In the genomic region with DNA sequence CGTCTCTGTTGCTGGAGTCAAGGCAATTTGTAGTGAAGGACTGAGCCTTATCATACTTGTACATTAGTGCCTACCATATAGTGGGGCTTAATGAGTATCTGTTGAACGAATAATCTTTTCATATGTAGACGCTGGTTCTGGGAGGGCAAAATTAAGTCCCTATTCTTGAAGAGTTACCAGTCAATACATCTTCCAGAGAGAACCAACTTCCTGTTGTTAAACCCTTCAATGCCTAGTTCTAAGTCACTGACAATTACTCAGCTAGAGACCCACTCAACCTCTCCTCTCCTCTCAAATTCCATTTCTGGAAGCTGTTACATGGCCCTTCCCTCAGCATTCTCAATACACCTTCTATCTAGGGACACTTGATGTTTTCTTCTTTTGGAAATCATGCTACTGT, we compare ENCODE assay signal across 8 cellular contexts. TPM values are rescaled to one million over a fixed set of nuclear protein-coding genes. Genes with fewer than 3 reads are reported as not detected.
DNase-seq lines count a peak whose midpoint lies in the region; ATAC-seq and TF ChIP-seq lines count a peak whose summit lies in the region.

No MANE protein-coding gene starts in this region.

- H3K9me2 ChIP-seq in OCI-LY1 (ENCODE audit: low read depth, low read length) = no peaks in the 10 kb centered on the region

- H3K4me3 ChIP-seq in OCI-LY1 (ENCODE audit: low read depth, low read length, poor library complexity, severe bottlenecking) (peak overlapping the region; percentile 84), osteoblast (ENCODE audit: insufficient read depth, low read length) (peak overlapping the region; percentile 97)
- H3K4me3 ChIP-seq in effector memory CD4-positive, alpha-beta T cell (ENCODE audit: insufficient read depth, low read depth, low read length, poor library complexity, severe bottlenecking) = peak overlapping the region; percentile 68

- no peaks in the 10 kb centered on the region for H3K9me3 ChIP-seq in OCI-LY1 (ENCODE audit: low read length)
- H3K9me3 ChIP-seq in effector memory CD4-positive, alpha-beta T cell (ENCODE audit: control insufficient read depth, low read length) = no peaks in the 10 kb centered on the region
- H3K9me3 ChIP-seq in osteoblast (ENCODE audit: low read depth, low read length) = no peaks in the 10 kb centered on the region

- no peak overlapping the region for H2AFZ ChIP-seq in OCI-LY1 (ENCODE audit: low read length)
- H2AFZ ChIP-seq in osteoblast (ENCODE audit: low read length) = peak overlapping the region; percentile 96

- H3K9ac ChIP-seq in OCI-LY1 (ENCODE audit: low read length) = peak overlapping the region; percentile 84

- H3K36me3 ChIP-seq in OCI-LY1 (ENCODE audit: insufficient read depth, low read length) = no peaks in the 10 kb centered on the region
- no peaks in the 10 kb centered on the region for H3K36me3 ChIP-seq in effector memory CD4-positive, alpha-beta T cell (ENCODE audit: control insufficient read depth, insufficient read depth, low read length)
- H3K36me3 ChIP-seq in osteoblast (ENCODE audit: insufficient read depth, low read length) = no peaks in the 10 kb centered on the region

- H4K20me1 ChIP-seq in OCI-LY1 (ENCODE audit: insufficient read depth, low read length) (no peaks in the 10 kb centered on the region), osteoblast (ENCODE audit: insufficient read depth, low read length) (peaks cover 16% of the 10 kb centered on the region)

- peak overlapping the region; percentile 91 for H3K27ac ChIP-seq in OCI-LY1 (ENCODE audit: low read depth, low read length, poor library complexity, severe bottlenecking)
- peak overlapping the region; percentile 86 for H3K27ac ChIP-seq in effector memory CD4-positive, alpha-beta T cell (ENCODE audit: insufficient read depth, low read length, poor library complexity, severe bottlenecking)
- peak overlapping the region; percentile 76 for H3K27ac ChIP-seq in osteoblast (ENCODE audit: low read depth, low read length)

- no peak for TF ChIP-seq CTCF in OCI-LY1 (IDR thresholded peaks at IDR 0.05; ENCODE audit: low read length)
- TF ChIP-seq CTCF in osteoblast (IDR thresholded peaks at IDR 0.05; ENCODE audit: extremely low read depth, low read depth, low read length) = no peak

- H3F3A ChIP-seq in OCI-LY1 (ENCODE audit: insufficient read depth, low read length) = no peaks in the 10 kb centered on the region

- peak; percentile 26 for DNase-seq in NCI-H510A treated with DMSO at 0.1 percent for 48 hours (lab: John Stamatoyannopoulos, UW)
- DNase-seq in NCI-H510A (lab: John Stamatoyannopoulos, UW) = no peak
- DNase-seq in effector memory CD4-positive, alpha-beta T cell = no peak
- DNase-seq in osteoblast (ENCODE audit: insufficient read length, low spot score, missing footprints) = no peak
- DNase-seq in foreskin melanocyte = no peak

- peaks cover 31% of the 10 kb centered on the region for H3K4me1 ChIP-seq in OCI-LY1 (ENCODE audit: insufficient read depth, low read length, severe bottlenecking)
- peaks cover 12% of the 10 kb centered on the region for H3K4me1 ChIP-seq in effector memory CD4-positive, alpha-beta T cell (ENCODE audit: control insufficient read depth, insufficient read depth, low read length, poor library complexity, severe bottlenecking)
- H3K4me1 ChIP-seq in osteoblast (ENCODE audit: insufficient read depth, low read length) = peaks cover 10% of the 10 kb centered on the region

- H3K27me3 ChIP-seq in OCI-LY1 (ENCODE audit: insufficient read depth, low read length) (no peaks in the 10 kb centered on the region), osteoblast (ENCODE audit: insufficient read depth, low read length) (no peaks in the 10 kb centered on the region)
- no peaks in the 10 kb centered on the region for H3K27me3 ChIP-seq in effector memory CD4-positive, alpha-beta T cell (replicated peaks; ENCODE audit: control insufficient read depth, insufficient read depth, low read length, poor library complexity, severe bottlenecking)

- peaks cover 40% of the 10 kb centered on the region for H3K79me2 ChIP-seq in OCI-LY1 (ENCODE audit: insufficient read depth, low read length)
- H3K79me2 ChIP-seq in osteoblast (ENCODE audit: insufficient read depth, low read length) = peaks cover 42% of the 10 kb centered on the region

- H3K4me2 ChIP-seq in OCI-LY1 (ENCODE audit: low read length) (peak overlapping the region; percentile 84), osteoblast (ENCODE audit: insufficient read depth, low read length) (peak overlapping the region; percentile 91)

- no peak for ATAC-seq in HG02840 (IDR thresholded peaks at IDR 0.05; ENCODE audit: low FRiP score, unreplicated experiment)
- ATAC-seq in HG03280 (IDR thresholded peaks at IDR 0.05; ENCODE audit: unreplicated experiment) = no peak

RNA-seq across cellular contexts. Expression of gene MOB4, which starts 1.1 kb away (rescaled TPM):
- total RNA-seq in osteoblast = 26.4 and 33.3 TPM in 2 replicates

RNA-seq across cellular contexts. Expression of gene HSPE1, which starts 14.6 kb away (rescaled TPM):
- 23.5 and 30.6 TPM in 2 replicates for total RNA-seq in osteoblast

RNA-seq across cellular contexts. Expression of gene HSPD1, which starts 15.1 kb away (rescaled TPM):
- total RNA-seq in osteoblast = 117 and 121 TPM in 2 replicates
